In genomic region chr5:115556276-115556675, GRCh38 we compare ENCODE assay signal across 22 cellular contexts. TPM values are rescaled to one million over a fixed set of nuclear protein-coding genes. Genes with fewer than 3 reads are reported as not detected.
"Had no signal": no experiment of that assay in that cellular context is flagged by ENCODE, and none has a peak within 500 bp of the region (broad histone marks: within the 10 kb centered on the region; RNA-seq: fewer than 3 reads in every experiment).

No MANE protein-coding gene starts in this region.

- DNase-seq: IMR-90, Karpas-422, KG1, MG63, NCI-H1092, NCI-H1105 treated with DMSO at 0.1 percent for 48 hours, NCI-H1417 treated with DMSO at 0.1 percent for 48 hours, NCI-H146, NCI-H1694 treated with DMSO at 0.1 percent for 48 hours, NCI-H1930, NCI-H2171 treated with DMSO at 0.1 percent for 48 hours, NCI-H345, NCI-H446 treated with DMSO at 0.1 percent for 48 hours, NCI-H510A treated with DMSO at 0.1 percent for 48 hours, NCI-H526, NCI-H82, RPMI8226, SHP77, SK-N-SH, SW 1271, T-cell had no signal

- H3K4me3 ChIP-seq: MG63 had no signal

- H3K36me3 ChIP-seq: MG63 had no signal

- ATAC-seq: T-cell had no signal

- H3K9me3 ChIP-seq: MG63, SK-N-SH had no signal

- H3K27me3 ChIP-seq: MG63 had no signal

RNA-seq across cellular contexts. Expression of gene TICAM2, which starts 46.0 kb away (rescaled TPM):
- total RNA-seq: HT-29 had no signal
